ENCODE assay signal across 1 cellular context in genomic region chr19:49987159-49987698, GRCh38.
TF ChIP-seq lines count a peak whose summit lies in the region.

No MANE protein-coding gene starts in this region.

TF ChIP-seq in K562, 482 proteins besides CTCF, POLR2A, EP300 and RAD21 (continued from another document and continues in another):
- TF ChIP-seq, protein P1, sequence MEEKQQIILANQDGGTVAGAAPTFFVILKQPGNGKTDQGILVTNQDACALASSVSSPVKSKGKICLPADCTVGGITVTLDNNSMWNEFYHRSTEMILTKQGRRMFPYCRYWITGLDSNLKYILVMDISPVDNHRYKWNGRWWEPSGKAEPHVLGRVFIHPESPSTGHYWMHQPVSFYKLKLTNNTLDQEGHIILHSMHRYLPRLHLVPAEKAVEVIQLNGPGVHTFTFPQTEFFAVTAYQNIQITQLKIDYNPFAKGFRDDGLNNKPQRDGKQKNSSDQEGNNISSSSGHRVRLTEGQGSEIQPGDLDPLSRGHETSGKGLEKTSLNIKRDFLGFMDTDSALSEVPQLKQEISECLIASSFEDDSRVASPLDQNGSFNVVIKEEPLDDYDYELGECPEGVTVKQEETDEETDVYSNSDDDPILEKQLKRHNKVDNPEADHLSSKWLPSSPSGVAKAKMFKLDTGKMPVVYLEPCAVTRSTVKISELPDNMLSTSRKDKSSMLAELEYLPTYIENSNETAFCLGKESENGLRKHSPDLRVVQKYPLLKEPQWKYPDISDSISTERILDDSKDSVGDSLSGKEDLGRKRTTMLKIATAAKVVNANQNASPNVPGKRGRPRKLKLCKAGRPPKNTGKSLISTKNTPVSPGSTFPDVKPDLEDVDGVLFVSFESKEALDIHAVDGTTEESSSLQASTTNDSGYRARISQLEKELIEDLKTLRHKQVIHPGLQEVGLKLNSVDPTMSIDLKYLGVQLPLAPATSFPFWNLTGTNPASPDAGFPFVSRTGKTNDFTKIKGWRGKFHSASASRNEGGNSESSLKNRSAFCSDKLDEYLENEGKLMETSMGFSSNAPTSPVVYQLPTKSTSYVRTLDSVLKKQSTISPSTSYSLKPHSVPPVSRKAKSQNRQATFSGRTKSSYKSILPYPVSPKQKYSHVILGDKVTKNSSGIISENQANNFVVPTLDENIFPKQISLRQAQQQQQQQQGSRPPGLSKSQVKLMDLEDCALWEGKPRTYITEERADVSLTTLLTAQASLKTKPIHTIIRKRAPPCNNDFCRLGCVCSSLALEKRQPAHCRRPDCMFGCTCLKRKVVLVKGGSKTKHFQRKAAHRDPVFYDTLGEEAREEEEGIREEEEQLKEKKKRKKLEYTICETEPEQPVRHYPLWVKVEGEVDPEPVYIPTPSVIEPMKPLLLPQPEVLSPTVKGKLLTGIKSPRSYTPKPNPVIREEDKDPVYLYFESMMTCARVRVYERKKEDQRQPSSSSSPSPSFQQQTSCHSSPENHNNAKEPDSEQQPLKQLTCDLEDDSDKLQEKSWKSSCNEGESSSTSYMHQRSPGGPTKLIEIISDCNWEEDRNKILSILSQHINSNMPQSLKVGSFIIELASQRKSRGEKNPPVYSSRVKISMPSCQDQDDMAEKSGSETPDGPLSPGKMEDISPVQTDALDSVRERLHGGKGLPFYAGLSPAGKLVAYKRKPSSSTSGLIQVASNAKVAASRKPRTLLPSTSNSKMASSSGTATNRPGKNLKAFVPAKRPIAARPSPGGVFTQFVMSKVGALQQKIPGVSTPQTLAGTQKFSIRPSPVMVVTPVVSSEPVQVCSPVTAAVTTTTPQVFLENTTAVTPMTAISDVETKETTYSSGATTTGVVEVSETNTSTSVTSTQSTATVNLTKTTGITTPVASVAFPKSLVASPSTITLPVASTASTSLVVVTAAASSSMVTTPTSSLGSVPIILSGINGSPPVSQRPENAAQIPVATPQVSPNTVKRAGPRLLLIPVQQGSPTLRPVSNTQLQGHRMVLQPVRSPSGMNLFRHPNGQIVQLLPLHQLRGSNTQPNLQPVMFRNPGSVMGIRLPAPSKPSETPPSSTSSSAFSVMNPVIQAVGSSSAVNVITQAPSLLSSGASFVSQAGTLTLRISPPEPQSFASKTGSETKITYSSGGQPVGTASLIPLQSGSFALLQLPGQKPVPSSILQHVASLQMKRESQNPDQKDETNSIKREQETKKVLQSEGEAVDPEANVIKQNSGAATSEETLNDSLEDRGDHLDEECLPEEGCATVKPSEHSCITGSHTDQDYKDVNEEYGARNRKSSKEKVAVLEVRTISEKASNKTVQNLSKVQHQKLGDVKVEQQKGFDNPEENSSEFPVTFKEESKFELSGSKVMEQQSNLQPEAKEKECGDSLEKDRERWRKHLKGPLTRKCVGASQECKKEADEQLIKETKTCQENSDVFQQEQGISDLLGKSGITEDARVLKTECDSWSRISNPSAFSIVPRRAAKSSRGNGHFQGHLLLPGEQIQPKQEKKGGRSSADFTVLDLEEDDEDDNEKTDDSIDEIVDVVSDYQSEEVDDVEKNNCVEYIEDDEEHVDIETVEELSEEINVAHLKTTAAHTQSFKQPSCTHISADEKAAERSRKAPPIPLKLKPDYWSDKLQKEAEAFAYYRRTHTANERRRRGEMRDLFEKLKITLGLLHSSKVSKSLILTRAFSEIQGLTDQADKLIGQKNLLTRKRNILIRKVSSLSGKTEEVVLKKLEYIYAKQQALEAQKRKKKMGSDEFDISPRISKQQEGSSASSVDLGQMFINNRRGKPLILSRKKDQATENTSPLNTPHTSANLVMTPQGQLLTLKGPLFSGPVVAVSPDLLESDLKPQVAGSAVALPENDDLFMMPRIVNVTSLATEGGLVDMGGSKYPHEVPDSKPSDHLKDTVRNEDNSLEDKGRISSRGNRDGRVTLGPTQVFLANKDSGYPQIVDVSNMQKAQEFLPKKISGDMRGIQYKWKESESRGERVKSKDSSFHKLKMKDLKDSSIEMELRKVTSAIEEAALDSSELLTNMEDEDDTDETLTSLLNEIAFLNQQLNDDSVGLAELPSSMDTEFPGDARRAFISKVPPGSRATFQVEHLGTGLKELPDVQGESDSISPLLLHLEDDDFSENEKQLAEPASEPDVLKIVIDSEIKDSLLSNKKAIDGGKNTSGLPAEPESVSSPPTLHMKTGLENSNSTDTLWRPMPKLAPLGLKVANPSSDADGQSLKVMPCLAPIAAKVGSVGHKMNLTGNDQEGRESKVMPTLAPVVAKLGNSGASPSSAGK (IDR thresholded peaks at IDR 0.05) = no peak
- TF ChIP-seq HMG20B (CRISPR knock-in tag; IDR thresholded peaks at IDR 0.05) = 0 out of 2 replicates have a peak, but pooled peaks have one; percentile 59
- TF ChIP-seq FOXK1 (CRISPR knock-in tag; IDR thresholded peaks at IDR 0.05; ENCODE audit: borderline replicate concordance) = peak; percentile 100
- peak; percentile 99 for TF ChIP-seq CBFB (CRISPR knock-in tag; IDR thresholded peaks at IDR 0.05)
- TF ChIP-seq CHD1 (IDR thresholded peaks at IDR 0.05; ENCODE audit: low read length) = no peak
- no peak for TF ChIP-seq ZNF764 (CRISPR knock-in tag; IDR thresholded peaks at IDR 0.05; ENCODE audit: low read depth)
- peak; percentile 82 for TF ChIP-seq ATF4 (CRISPR knock-in tag; IDR thresholded peaks at IDR 0.05)
- TF ChIP-seq FOXJ3 (CRISPR knock-in tag; IDR thresholded peaks at IDR 0.05) = peak; percentile 98
- TF ChIP-seq CHD2 (IDR thresholded peaks at IDR 0.05; ENCODE audit: low read depth, low read length) = 0 out of 2 replicates have a peak, but pooled peaks have one; percentile 16
- TF ChIP-seq TBP (optimal IDR thresholded peaks at IDR 0.05; ENCODE audit: low read depth, low read length) = peak; percentile 58
- TF ChIP-seq RBM34 (IDR thresholded peaks at IDR 0.05; ENCODE audit: borderline replicate concordance, insufficient read depth, low read length) = no peak
- 0 out of 2 replicates have a peak, but pooled peaks have one; percentile 34 for TF ChIP-seq SMC3 (conservative IDR thresholded peaks at IDR 0.05; ENCODE audit: insufficient read depth, low read depth, low read length)
- peak; percentile 99 for TF ChIP-seq SP1 (CRISPR knock-in tag; IDR thresholded peaks at IDR 0.05)
- TF ChIP-seq, protein P2, sequence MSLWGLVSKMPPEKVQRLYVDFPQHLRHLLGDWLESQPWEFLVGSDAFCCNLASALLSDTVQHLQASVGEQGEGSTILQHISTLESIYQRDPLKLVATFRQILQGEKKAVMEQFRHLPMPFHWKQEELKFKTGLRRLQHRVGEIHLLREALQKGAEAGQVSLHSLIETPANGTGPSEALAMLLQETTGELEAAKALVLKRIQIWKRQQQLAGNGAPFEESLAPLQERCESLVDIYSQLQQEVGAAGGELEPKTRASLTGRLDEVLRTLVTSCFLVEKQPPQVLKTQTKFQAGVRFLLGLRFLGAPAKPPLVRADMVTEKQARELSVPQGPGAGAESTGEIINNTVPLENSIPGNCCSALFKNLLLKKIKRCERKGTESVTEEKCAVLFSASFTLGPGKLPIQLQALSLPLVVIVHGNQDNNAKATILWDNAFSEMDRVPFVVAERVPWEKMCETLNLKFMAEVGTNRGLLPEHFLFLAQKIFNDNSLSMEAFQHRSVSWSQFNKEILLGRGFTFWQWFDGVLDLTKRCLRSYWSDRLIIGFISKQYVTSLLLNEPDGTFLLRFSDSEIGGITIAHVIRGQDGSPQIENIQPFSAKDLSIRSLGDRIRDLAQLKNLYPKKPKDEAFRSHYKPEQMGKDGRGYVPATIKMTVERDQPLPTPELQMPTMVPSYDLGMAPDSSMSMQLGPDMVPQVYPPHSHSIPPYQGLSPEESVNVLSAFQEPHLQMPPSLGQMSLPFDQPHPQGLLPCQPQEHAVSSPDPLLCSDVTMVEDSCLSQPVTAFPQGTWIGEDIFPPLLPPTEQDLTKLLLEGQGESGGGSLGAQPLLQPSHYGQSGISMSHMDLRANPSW (CRISPR knock-in tag; IDR thresholded peaks at IDR 0.05) = peak; percentile 100
- no peak for TF ChIP-seq SRSF1 (IDR thresholded peaks at IDR 0.05; ENCODE audit: low read depth, low read length)
- TF ChIP-seq POLR3G (IDR thresholded peaks at IDR 0.05; ENCODE audit: extremely low read depth, insufficient read length, insufficient replicate concordance) = no peak
- no peak for TF ChIP-seq ESRRA (IDR thresholded peaks at IDR 0.05; ENCODE audit: borderline replicate concordance, low read depth)
- TF ChIP-seq, protein P3, sequence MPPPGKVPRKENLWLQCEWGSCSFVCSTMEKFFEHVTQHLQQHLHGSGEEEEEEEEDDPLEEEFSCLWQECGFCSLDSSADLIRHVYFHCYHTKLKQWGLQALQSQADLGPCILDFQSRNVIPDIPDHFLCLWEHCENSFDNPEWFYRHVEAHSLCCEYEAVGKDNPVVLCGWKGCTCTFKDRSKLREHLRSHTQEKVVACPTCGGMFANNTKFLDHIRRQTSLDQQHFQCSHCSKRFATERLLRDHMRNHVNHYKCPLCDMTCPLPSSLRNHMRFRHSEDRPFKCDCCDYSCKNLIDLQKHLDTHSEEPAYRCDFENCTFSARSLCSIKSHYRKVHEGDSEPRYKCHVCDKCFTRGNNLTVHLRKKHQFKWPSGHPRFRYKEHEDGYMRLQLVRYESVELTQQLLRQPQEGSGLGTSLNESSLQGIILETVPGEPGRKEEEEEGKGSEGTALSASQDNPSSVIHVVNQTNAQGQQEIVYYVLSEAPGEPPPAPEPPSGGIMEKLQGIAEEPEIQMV (tag; conservative IDR thresholded peaks at IDR 0.05; ENCODE audit: low read depth) = peak; percentile 90
- peak; percentile 100 for TF ChIP-seq ETV5 (CRISPR knock-in tag; IDR thresholded peaks at IDR 0.05; ENCODE audit: low read depth)
- TF ChIP-seq, protein P4, sequence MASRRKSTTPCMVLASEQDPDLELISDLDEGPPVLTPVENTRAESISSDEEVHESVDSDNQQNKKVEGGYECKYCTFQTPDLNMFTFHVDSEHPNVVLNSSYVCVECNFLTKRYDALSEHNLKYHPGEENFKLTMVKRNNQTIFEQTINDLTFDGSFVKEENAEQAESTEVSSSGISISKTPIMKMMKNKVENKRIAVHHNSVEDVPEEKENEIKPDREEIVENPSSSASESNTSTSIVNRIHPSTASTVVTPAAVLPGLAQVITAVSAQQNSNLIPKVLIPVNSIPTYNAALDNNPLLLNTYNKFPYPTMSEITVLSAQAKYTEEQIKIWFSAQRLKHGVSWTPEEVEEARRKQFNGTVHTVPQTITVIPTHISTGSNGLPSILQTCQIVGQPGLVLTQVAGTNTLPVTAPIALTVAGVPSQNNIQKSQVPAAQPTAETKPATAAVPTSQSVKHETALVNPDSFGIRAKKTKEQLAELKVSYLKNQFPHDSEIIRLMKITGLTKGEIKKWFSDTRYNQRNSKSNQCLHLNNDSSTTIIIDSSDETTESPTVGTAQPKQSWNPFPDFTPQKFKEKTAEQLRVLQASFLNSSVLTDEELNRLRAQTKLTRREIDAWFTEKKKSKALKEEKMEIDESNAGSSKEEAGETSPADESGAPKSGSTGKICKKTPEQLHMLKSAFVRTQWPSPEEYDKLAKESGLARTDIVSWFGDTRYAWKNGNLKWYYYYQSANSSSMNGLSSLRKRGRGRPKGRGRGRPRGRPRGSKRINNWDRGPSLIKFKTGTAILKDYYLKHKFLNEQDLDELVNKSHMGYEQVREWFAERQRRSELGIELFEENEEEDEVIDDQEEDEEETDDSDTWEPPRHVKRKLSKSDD (conservative IDR thresholded peaks at IDR 0.05; ENCODE audit: low read length) = no peak
- no peak for TF ChIP-seq MCM5 (IDR thresholded peaks at IDR 0.05; ENCODE audit: low read depth)
- TF ChIP-seq ZNF384 (IDR thresholded peaks at IDR 0.05; ENCODE audit: low read depth, low read length) = no peak; the same call in 1 of the 2 replicates
- TF ChIP-seq NFXL1 (CRISPR knock-in tag; IDR thresholded peaks at IDR 0.05) = peak; percentile 97
- TF ChIP-seq ZNF217 (CRISPR knock-in tag; IDR thresholded peaks at IDR 0.05) = peak; percentile 98
- TF ChIP-seq PRPF4 (IDR thresholded peaks at IDR 0.05; ENCODE audit: insufficient read depth, low read depth, low read length, poor library complexity, severe bottlenecking) = no peak
- 0 out of 2 replicates have a peak, but pooled peaks have one; percentile 17 for TF ChIP-seq CREB1 (IDR thresholded peaks at IDR 0.05)
- TF ChIP-seq CREB1 (CRISPR knock-in tag; IDR thresholded peaks at IDR 0.05) = peak; percentile 94
- no peak for TF ChIP-seq RBM15 (IDR thresholded peaks at IDR 0.05; ENCODE audit: insufficient read depth, low read length)
- TF ChIP-seq, protein P5, sequence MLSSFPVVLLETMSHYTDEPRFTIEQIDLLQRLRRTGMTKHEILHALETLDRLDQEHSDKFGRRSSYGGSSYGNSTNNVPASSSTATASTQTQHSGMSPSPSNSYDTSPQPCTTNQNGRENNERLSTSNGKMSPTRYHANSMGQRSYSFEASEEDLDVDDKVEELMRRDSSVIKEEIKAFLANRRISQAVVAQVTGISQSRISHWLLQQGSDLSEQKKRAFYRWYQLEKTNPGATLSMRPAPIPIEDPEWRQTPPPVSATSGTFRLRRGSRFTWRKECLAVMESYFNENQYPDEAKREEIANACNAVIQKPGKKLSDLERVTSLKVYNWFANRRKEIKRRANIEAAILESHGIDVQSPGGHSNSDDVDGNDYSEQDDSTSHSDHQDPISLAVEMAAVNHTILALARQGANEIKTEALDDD (IDR thresholded peaks at IDR 0.05) = no peak
- TF ChIP-seq ILK (tag; IDR thresholded peaks at IDR 0.05; ENCODE audit: borderline replicate concordance, low read depth) = peak; percentile 62; the same call in 1 of the 2 replicates
- peak; percentile 89 for TF ChIP-seq GATA2 (CRISPR knock-in tag; IDR thresholded peaks at IDR 0.05)
- peak; percentile 56 for TF ChIP-seq SMARCC2 (IDR thresholded peaks at IDR 0.05; ENCODE audit: low read depth)
- TF ChIP-seq NFATC3 (IDR thresholded peaks at IDR 0.05) = peak; percentile 69; the same call in 1 of the 2 replicates
- no peak for TF ChIP-seq ZNF408 (CRISPR knock-in tag; IDR thresholded peaks at IDR 0.05; ENCODE audit: low read depth)
- TF ChIP-seq NONO (IDR thresholded peaks at IDR 0.05; ENCODE audit: low read depth in 2 of 2, low read length in 1 of 2) = no peak; a peak in 1 of 4 replicates
- peak; percentile 96 for TF ChIP-seq DDX20 (tag; IDR thresholded peaks at IDR 0.05; ENCODE audit: low read depth)
- no peak for TF ChIP-seq NEUROD1 (IDR thresholded peaks at IDR 0.05; ENCODE audit: borderline replicate concordance, low read depth, low read length, partially characterized antibody)
- 0 out of 2 replicates have a peak, but pooled peaks have one; percentile 56 for TF ChIP-seq RFX5 (IDR thresholded peaks at IDR 0.05; ENCODE audit: low read depth, low read length)
- TF ChIP-seq SNIP1 (IDR thresholded peaks at IDR 0.05; ENCODE audit: low read depth) = no peak
- no peak for TF ChIP-seq HNRNPH1 (optimal IDR thresholded peaks at IDR 0.05; ENCODE audit: low read depth, low read length)
- no peak for TF ChIP-seq HNRNPUL1 (IDR thresholded peaks at IDR 0.05; ENCODE audit: low read length)
- TF ChIP-seq RHOXF2B (CRISPR knock-in tag; conservative IDR thresholded peaks at IDR 0.05) = peak; percentile 45; the same call in 1 of the 2 replicates
- peak; percentile 98 for TF ChIP-seq ZBTB1 (CRISPR knock-in tag; IDR thresholded peaks at IDR 0.05; ENCODE audit: borderline replicate concordance, low read depth)
- TF ChIP-seq RUNX1 (IDR thresholded peaks at IDR 0.05; ENCODE audit: low read depth) = no peak
- TF ChIP-seq ELF4 (CRISPR knock-in tag; IDR thresholded peaks at IDR 0.05) = peak; percentile 97
- peak; percentile 100 for TF ChIP-seq TGIF2 (CRISPR knock-in tag; IDR thresholded peaks at IDR 0.05)
- TF ChIP-seq HNRNPL (IDR thresholded peaks at IDR 0.05; ENCODE audit: low read depth, low read length) = peak; percentile 75; the same call in 1 of the 2 replicates
- TF ChIP-seq XRCC5 (IDR thresholded peaks at IDR 0.05; ENCODE audit: low read depth, low read length) = peak; percentile 99
